Comparison of ENCODE assay signal across 8 cellular contexts in the genomic region with DNA sequence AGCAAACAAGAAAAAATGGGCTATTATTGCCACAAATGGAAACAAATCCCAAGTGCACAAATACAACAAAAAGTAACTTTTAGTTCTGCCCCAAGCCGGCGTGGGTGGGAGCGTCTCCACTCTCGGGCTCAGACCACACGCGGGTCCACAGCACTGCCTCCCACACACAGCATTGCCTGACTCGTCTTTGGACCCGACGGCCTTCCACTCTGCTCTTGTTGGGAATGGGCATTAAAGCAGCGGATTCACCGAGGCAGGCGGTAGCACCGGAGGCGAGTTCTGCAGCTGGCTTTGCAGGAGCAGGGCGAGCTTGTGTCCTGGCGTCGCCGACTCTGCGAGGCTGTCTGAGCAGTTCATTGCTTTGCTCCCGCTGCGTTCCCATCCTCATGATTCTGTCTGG. TPM values are rescaled to one million over a fixed set of nuclear protein-coding genes. Genes with fewer than 3 reads are reported as not detected.
"Had no signal": no experiment of that assay in that cellular context is flagged by ENCODE, and none has a peak within 500 bp of the region (broad histone marks: within the 10 kb centered on the region; RNA-seq: fewer than 3 reads in every experiment).

No MANE protein-coding gene starts in this region.

- H2AFZ ChIP-seq: GM23338 had no signal

- H3K4me2 ChIP-seq: GM23338 had no signal

- DNase-seq: H9, HCEC 1CT had no signal

- H3K4me3 ChIP-seq: GM23338 had no signal

- ATAC-seq: GM23338, HepG2 had no signal

- H3K27ac ChIP-seq: HL-60 had no signal

RNA-seq across cellular contexts. Expression of a gene that starts 51.0 kb away (rescaled TPM):
- total RNA-seq: GM23338, H1, H9, HepG2, HT1080 had no signal
- polyA plus RNA-seq: GM23338, H1, IgD-negative memory B cell had no signal
